8 cellular contexts compared by ENCODE assay signal in the genomic region with DNA sequence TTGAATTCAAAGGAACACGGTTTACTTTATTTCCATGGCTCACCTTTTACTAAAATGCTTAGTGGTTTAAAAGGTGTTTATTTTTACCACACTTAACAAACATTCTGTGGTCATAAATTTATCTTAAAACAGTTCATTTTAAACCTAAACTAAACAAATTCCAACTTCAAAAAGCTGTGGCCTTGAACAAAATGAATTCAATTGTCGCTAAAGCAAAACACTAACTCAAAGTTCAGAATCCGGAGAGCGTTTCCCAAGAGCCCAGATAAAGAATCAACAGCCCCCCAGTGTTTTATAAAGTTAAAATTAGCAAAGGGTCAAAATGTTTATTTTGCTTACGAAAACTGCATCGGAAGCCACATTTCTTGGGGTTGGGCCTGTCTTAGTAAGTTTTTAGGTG. TPM values are rescaled to one million over a fixed set of nuclear protein-coding genes. Genes with fewer than 3 reads are reported as not detected.
DNase-seq lines count a peak whose midpoint lies in the region; ATAC-seq and TF ChIP-seq lines count a peak whose summit lies in the region.

No MANE protein-coding gene starts in this region.

- no peak for DNase-seq in HL-60 (ENCODE audit: low read depth in 1 of 2, low spot score in 1 of 2)
- DNase-seq in activated CD8-positive, alpha-beta T cell treated with anti-CD3 and anti-CD28 coated beads, Interleukin-2, amount 10 ng/mL, durations not matched to agents 7 days and 5 days = no peak
- no peak for DNase-seq in spleen
- no peak for DNase-seq in activated effector memory CD4-positive, alpha-beta T cell treated with anti-CD3 and anti-CD28 coated beads, Interleukin-2, amount 50 U/mL, for 16 hours
- DNase-seq in mucosa of descending colon = no peak
- DNase-seq in KG1 (lab: John Stamatoyannopoulos, UW) = no peak
- no peak for DNase-seq in NCI-H226

- H3K9me3 Mint-ChIP-seq in activated CD8-positive, alpha-beta T cell treated with anti-CD3 and anti-CD28 coated beads, Interleukin-2, amount 10 ng/mL, durations not matched to agents 7 days and 5 days (ENCODE audit: insufficient read depth) = no peaks in the 10 kb centered on the region

- H3K27ac ChIP-seq in HL-60 (replicated peaks) (peak overlapping the region; percentile 94), spleen (peak overlapping the region in 7 of 8 donors; percentile 36 to 97 (median 94))

- CTCF ChIA-PET in activated CD8-positive, alpha-beta T cell treated with anti-CD3 and anti-CD28 coated beads, Interleukin-2, amount 10 ng/mL, durations not matched to agents 7 days and 5 days (lab: Charles Lee) = interaction anchor here (0.7 to 1.6 kb wide), 3 partner anchors 40 to 135 kb away, joined by 3 to 4 read pairs (median 3); no protein-coding TSS in a partner anchor

- H3K36me3 ChIP-seq in spleen (peaks cover 0 to 25% (median 3%) of the 10 kb centered on the region in 6 donors), mucosa of descending colon (ENCODE audit: low read depth) (no peaks in the 10 kb centered on the region)

- H3K27me3 ChIP-seq in HL-60 (ENCODE audit: insufficient read depth, poor library complexity, severe bottlenecking) (no peaks in the 10 kb centered on the region), spleen (replicated peaks in 1 of 7) (no peaks in the 10 kb centered on the region)

- H3K9me3 ChIP-seq in spleen = no peaks in the 10 kb centered on the region
- no peaks in the 10 kb centered on the region for H3K9me3 ChIP-seq in mucosa of descending colon

- H3K4me3 ChIP-seq in HL-60 (replicated peaks; ENCODE audit: insufficient read depth, low read length) (peak overlapping the region; percentile 76), iPS-11a (ENCODE audit: low read depth, low read length) (peak overlapping the region; percentile 98), spleen (peak overlapping the region; percentile 59 to 81 (median 70)), mucosa of descending colon (no peak overlapping the region)

- peaks cover 24 to 62% (median 54%) of the 10 kb centered on the region in 6 donors for H3K4me1 ChIP-seq in spleen
- peaks cover 16% of the 10 kb centered on the region for H3K4me1 ChIP-seq in mucosa of descending colon (ENCODE audit: low read depth)

- no peak for ATAC-seq in activated CD8-positive, alpha-beta T cell treated with anti-CD3 and anti-CD28 coated beads, Interleukin-2, amount 10 ng/mL, durations not matched to agents 7 days and 5 days
- no peak for ATAC-seq in mucosa of descending colon

- H3K4me3 Mint-ChIP-seq in activated CD8-positive, alpha-beta T cell treated with anti-CD3 and anti-CD28 coated beads, Interleukin-2, amount 10 ng/mL, durations not matched to agents 7 days and 5 days = peak overlapping the region; percentile 98

- H3K4me1 Mint-ChIP-seq in activated CD8-positive, alpha-beta T cell treated with anti-CD3 and anti-CD28 coated beads, Interleukin-2, amount 10 ng/mL, durations not matched to agents 7 days and 5 days (ENCODE audit: low read depth) = peaks cover 28% of the 10 kb centered on the region

- TF ChIP-seq CTCF in HL-60 (IDR thresholded peaks at IDR 0.05; ENCODE audit: insufficient read depth, low read length) (no peak), spleen (IDR thresholded peaks at IDR 0.05 in 8 of 11, conservative IDR thresholded peaks at IDR 0.05 in 3 of 11) (no peak), mucosa of descending colon (IDR thresholded peaks at IDR 0.05) (no peak)

- TF ChIP-seq POLR2A in spleen (IDR thresholded peaks at IDR 0.05) = no peak

- H3K27ac Mint-ChIP-seq in activated CD8-positive, alpha-beta T cell treated with anti-CD3 and anti-CD28 coated beads, Interleukin-2, amount 10 ng/mL, durations not matched to agents 7 days and 5 days = peak overlapping the region; percentile 99

- 0 to 2% (median 1%) methylated on average over 6 of the region's 6 CpGs for WGBS in spleen, 5 donors

- intact Hi-C loops in spleen (cut with DNase I; ENCODE audit: low total_unique reads) = no loop called here
- intact Hi-C loops in mucosa of descending colon (cut with DNase I, micrococcal nuclease) = no loop called here

- POLR2A ChIA-PET in activated CD8-positive, alpha-beta T cell treated with anti-CD3 and anti-CD28 coated beads, Interleukin-2, amount 10 ng/mL, durations not matched to agents 7 days and 5 days (lab: Charles Lee) = interaction anchor here (0.6 to 3.7 kb wide), 2 partner anchors 8 to 1881 kb away, joined by 3 to 15 read pairs; no protein-coding TSS in a partner anchor

- H3K27me3 Mint-ChIP-seq in activated CD8-positive, alpha-beta T cell treated with anti-CD3 and anti-CD28 coated beads, Interleukin-2, amount 10 ng/mL, durations not matched to agents 7 days and 5 days (ENCODE audit: low read depth) = no peaks in the 10 kb centered on the region

- peaks cover 25% of the 10 kb centered on the region for H3K36me3 Mint-ChIP-seq in activated CD8-positive, alpha-beta T cell treated with anti-CD3 and anti-CD28 coated beads, Interleukin-2, amount 10 ng/mL, durations not matched to agents 7 days and 5 days (ENCODE audit: low read depth)

RNA-seq across cellular contexts. Expression of a gene that starts 1.4 kb away (rescaled TPM):
- 10 to 100 TPM; 91.0 to 94.9 TPM for total RNA-seq in activated CD8-positive, alpha-beta T cell treated with anti-CD3 and anti-CD28 coated beads, Interleukin-2, amount 10 ng/mL, durations not matched to agents 7 days and 5 days
- total RNA-seq in spleen (100 to 1,000 TPM in 4 of 7 donors, 10 to 100 TPM in 3; 78.7 to 122 (median 112) TPM), mucosa of descending colon (100 to 1,000 TPM; 116 to 135 (median 127) TPM)
- polyA plus RNA-seq in spleen = 10 to 100 TPM; 14.9 to 22.3 (median 16.7) TPM
